In genomic region chr7:99143853-99144672, GRCh38 we compare ENCODE assay signal across 1 cellular context.
TF ChIP-seq lines count a peak whose summit lies in the region.

Gene SMURF1, minus strand, starts transcription at chr7:99144108. Its CDS starts 328 bp downstream, at chr7:99143780.

TF ChIP-seq in K562, 482 proteins besides CTCF, POLR2A, EP300 and RAD21 (continued from another document and continues in another):
- no peak for TF ChIP-seq REST (CRISPR knock-in tag; IDR thresholded peaks at IDR 0.05; ENCODE audit: low read depth)
- no peak for TF ChIP-seq U2AF2 (optimal IDR thresholded peaks at IDR 0.05; ENCODE audit: low read depth, low read length)
- TF ChIP-seq ZNF644 (tag; IDR thresholded peaks at IDR 0.05; ENCODE audit: low read depth), result peak; percentile 97
- TF ChIP-seq ZBTB9 (CRISPR knock-in tag; IDR thresholded peaks at IDR 0.05), result peak; percentile 81
- no peak for TF ChIP-seq HMG20B (CRISPR knock-in tag; IDR thresholded peaks at IDR 0.05)
- TF ChIP-seq, protein P1, sequence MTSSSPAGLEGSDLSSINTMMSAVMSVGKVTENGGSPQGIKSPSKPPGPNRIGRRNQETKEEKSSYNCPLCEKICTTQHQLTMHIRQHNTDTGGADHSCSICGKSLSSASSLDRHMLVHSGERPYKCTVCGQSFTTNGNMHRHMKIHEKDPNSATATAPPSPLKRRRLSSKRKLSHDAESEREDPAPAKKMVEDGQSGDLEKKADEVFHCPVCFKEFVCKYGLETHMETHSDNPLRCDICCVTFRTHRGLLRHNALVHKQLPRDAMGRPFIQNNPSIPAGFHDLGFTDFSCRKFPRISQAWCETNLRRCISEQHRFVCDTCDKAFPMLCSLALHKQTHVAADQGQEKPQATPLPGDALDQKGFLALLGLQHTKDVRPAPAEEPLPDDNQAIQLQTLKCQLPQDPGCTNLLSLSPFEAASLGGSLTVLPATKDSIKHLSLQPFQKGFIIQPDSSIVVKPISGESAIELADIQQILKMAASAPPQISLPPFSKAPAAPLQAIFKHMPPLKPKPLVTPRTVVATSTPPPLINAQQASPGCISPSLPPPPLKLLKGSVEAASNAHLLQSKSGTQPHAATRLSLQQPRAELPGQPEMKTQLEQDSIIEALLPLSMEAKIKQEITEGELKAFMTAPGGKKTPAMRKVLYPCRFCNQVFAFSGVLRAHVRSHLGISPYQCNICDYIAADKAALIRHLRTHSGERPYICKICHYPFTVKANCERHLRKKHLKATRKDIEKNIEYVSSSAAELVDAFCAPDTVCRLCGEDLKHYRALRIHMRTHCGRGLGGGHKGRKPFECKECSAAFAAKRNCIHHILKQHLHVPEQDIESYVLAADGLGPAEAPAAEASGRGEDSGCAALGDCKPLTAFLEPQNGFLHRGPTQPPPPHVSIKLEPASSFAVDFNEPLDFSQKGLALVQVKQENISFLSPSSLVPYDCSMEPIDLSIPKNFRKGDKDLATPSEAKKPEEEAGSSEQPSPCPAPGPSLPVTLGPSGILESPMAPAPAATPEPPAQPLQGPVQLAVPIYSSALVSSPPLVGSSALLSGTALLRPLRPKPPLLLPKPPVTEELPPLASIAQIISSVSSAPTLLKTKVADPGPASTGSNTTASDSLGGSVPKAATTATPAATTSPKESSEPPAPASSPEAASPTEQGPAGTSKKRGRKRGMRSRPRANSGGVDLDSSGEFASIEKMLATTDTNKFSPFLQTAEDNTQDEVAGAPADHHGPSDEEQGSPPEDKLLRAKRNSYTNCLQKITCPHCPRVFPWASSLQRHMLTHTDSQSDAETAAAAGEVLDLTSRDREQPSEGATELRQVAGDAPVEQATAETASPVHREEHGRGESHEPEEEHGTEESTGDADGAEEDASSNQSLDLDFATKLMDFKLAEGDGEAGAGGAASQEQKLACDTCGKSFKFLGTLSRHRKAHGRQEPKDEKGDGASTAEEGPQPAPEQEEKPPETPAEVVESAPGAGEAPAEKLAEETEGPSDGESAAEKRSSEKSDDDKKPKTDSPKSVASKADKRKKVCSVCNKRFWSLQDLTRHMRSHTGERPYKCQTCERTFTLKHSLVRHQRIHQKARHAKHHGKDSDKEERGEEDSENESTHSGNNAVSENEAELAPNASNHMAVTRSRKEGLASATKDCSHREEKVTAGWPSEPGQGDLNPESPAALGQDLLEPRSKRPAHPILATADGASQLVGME (CRISPR knock-in tag; IDR thresholded peaks at IDR 0.05), result peak; percentile 34; the same call in 1 of the 2 replicates
- peak; percentile 67; the same call in 1 of the 2 replicates for TF ChIP-seq POLR2AphosphoS5 (IDR thresholded peaks at IDR 0.05; ENCODE audit: control insufficient read depth, insufficient read depth, low read depth, low read length)
- no peak for TF ChIP-seq FOXJ3 (CRISPR knock-in tag; IDR thresholded peaks at IDR 0.05)
- 0 out of 2 replicates have a peak, but pooled peaks have one; percentile 12 for TF ChIP-seq CTBP1 (IDR thresholded peaks at IDR 0.05; ENCODE audit: borderline replicate concordance)
- TF ChIP-seq, protein P2, sequence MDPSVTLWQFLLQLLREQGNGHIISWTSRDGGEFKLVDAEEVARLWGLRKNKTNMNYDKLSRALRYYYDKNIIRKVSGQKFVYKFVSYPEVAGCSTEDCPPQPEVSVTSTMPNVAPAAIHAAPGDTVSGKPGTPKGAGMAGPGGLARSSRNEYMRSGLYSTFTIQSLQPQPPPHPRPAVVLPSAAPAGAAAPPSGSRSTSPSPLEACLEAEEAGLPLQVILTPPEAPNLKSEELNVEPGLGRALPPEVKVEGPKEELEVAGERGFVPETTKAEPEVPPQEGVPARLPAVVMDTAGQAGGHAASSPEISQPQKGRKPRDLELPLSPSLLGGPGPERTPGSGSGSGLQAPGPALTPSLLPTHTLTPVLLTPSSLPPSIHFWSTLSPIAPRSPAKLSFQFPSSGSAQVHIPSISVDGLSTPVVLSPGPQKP (CRISPR knock-in tag; IDR thresholded peaks at IDR 0.05), result no peak
- peak in 1 of 2 experiments; percentile 83; a peak in 3 of 4 replicates for TF ChIP-seq MAZ (CRISPR knock-in tag; conservative IDR thresholded peaks at IDR 0.05 in 1 of 2, IDR thresholded peaks at IDR 0.05 in 1 of 2)
- no peak for TF ChIP-seq THRAP3 (IDR thresholded peaks at IDR 0.05; ENCODE audit: borderline replicate concordance)
- peak; percentile 46 for TF ChIP-seq PKNOX1 (IDR thresholded peaks at IDR 0.05)
- TF ChIP-seq YY1 (IDR thresholded peaks at IDR 0.05; ENCODE audit: borderline replicate concordance in 1 of 3, control insufficient read depth in 1 of 3, extremely low read depth in 1 of 3, insufficient read depth in 3 of 3, insufficient read length in 1 of 3, insufficient replicate concordance in 2 of 3, low read depth in 1 of 3, low read length in 2 of 3), result no peak
- TF ChIP-seq MYNN (IDR thresholded peaks at IDR 0.05), result peak; percentile 58; the same call in 1 of the 2 replicates
- TF ChIP-seq MYNN (CRISPR knock-in tag; IDR thresholded peaks at IDR 0.05), result no peak
- TF ChIP-seq GATAD2B (IDR thresholded peaks at IDR 0.05; ENCODE audit: borderline replicate concordance), result 0 out of 2 replicates have a peak, but pooled peaks have one; percentile 43
- no peak for TF ChIP-seq ZNF408 (CRISPR knock-in tag; IDR thresholded peaks at IDR 0.05; ENCODE audit: low read depth)
- TF ChIP-seq TAF15 (IDR thresholded peaks at IDR 0.05; ENCODE audit: low read depth, low read length), result no peak
- peak; percentile 71 for TF ChIP-seq FOSL1 (tag; conservative IDR thresholded peaks at IDR 0.05)
- no peak for TF ChIP-seq TCF3 (CRISPR knock-in tag; IDR thresholded peaks at IDR 0.05)
- no peak for TF ChIP-seq ZZZ3 (IDR thresholded peaks at IDR 0.05)
- 0 out of 4 replicates have a peak, but pooled peaks of 1 of the 2 experiments have one; percentile 37 for TF ChIP-seq FOXA3 (CRISPR knock-in tag; conservative IDR thresholded peaks at IDR 0.05 in 1 of 2, IDR thresholded peaks at IDR 0.05 in 1 of 2)
- TF ChIP-seq PHB (CRISPR knock-in tag; IDR thresholded peaks at IDR 0.05), result 0 out of 2 replicates have a peak, but pooled peaks have one; percentile 35
- TF ChIP-seq ZNF165 (CRISPR knock-in tag; IDR thresholded peaks at IDR 0.05; ENCODE audit: borderline replicate concordance), result no peak
- TF ChIP-seq ZNF583 (CRISPR knock-in tag; IDR thresholded peaks at IDR 0.05), result peak; percentile 32; the same call in 1 of the 2 replicates
- TF ChIP-seq ZNF717 (CRISPR knock-in tag; IDR thresholded peaks at IDR 0.05), result no peak
- TF ChIP-seq PPARD (CRISPR knock-in tag; IDR thresholded peaks at IDR 0.05), result no peak
- TF ChIP-seq GMEB1 (CRISPR knock-in tag; IDR thresholded peaks at IDR 0.05), result peak; percentile 99
- TF ChIP-seq HNRNPUL1 (IDR thresholded peaks at IDR 0.05; ENCODE audit: low read length), result no peak
- TF ChIP-seq ARID3B (CRISPR knock-in tag; IDR thresholded peaks at IDR 0.05; ENCODE audit: borderline replicate concordance), result 0 out of 2 replicates have a peak, but pooled peaks have one; percentile 25
- TF ChIP-seq CCAR2 (IDR thresholded peaks at IDR 0.05; ENCODE audit: low read depth, low read length), result no peak
- TF ChIP-seq ZFPM2 (CRISPR knock-in tag; IDR thresholded peaks at IDR 0.05), result no peak
- peak; percentile 41 for TF ChIP-seq TBP (optimal IDR thresholded peaks at IDR 0.05; ENCODE audit: low read depth, low read length)
- TF ChIP-seq CGGBP1 (CRISPR knock-in tag; IDR thresholded peaks at IDR 0.05), result no peak
- no peak for TF ChIP-seq ZNF444 (CRISPR knock-in tag; IDR thresholded peaks at IDR 0.05)
- TF ChIP-seq, protein P3, sequence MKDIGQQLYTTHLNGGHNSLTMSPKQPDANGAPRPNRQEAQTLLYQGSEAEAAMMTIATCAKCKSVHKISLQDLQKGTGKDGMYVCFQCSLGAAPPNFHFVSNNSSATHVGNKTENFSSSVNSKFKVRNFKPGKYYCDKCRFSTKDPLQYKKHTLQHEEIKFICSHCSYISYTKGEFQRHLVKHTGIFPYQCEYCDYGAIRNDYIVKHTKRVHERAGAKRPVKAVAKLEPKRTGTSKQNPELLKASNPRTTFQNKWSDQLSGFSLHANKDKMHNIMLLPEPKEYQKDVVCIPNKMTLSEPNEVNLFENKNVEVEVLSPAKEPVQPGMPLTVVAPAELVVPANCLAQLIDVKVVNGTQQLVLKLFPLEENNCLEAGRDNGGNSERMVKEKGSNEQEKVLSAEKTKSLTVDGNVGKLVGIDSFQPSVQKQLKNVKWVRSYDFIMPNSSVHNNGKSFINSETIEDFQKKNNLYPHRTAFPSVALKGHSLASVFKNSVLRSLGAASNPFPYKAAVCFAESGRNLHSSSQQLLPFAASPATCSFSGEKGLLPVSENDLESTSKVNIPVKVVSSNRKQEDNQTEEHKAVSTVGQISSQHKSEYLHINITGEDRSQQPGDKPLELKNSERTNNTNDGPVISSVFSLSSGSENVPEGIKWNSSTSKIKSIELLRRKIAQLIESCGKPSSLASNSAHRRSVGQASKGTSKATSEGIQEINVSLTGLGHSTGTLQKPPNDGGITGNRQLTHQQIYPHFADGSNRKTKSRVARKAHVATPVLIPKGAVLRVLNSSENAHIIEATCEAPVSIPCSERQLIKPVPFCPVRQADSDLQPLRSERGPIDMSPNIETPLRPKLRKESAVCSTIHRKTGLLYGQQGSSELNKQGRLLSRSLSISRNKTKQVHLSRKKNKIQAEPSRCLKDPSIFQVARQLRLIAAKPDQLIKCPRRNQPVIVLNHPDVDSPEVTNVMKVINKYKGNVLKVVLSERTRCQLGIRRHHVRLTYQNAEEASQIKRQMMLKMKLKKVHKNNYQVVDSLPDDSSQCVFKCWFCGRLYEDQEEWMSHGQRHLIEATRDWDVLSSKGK (CRISPR knock-in tag; IDR thresholded peaks at IDR 0.05), result no peak
- no peak for TF ChIP-seq MED1 (CRISPR knock-in tag; IDR thresholded peaks at IDR 0.05; ENCODE audit: borderline replicate concordance)
